Comparison of ENCODE assay signal across 14 cellular contexts in genomic region chr2:36367497-36368353, GRCh38. TPM values are rescaled to one million over a fixed set of nuclear protein-coding genes. Genes with fewer than 3 reads are reported as not detected.
DNase-seq lines count a peak whose midpoint lies in the region; ATAC-seq and TF ChIP-seq lines count a peak whose summit lies in the region.
"Had no signal": no experiment of that assay in that cellular context is flagged by ENCODE, and none has a peak within 500 bp of the region (broad histone marks: within the 10 kb centered on the region; RNA-seq: fewer than 3 reads in every experiment).

No MANE protein-coding gene starts in this region.

- no peaks in the 10 kb centered on the region for H3K27me3 ChIP-seq in hepatocyte
- no peaks in the 10 kb centered on the region for H3K27me3 ChIP-seq in SJCRH30

- H3K9me3 ChIP-seq in hepatocyte (ENCODE audit: low read depth) (no peaks in the 10 kb centered on the region), SJCRH30 (replicated peaks) (no peaks in the 10 kb centered on the region)

- H4K20me1 ChIP-seq in hepatocyte (ENCODE audit: insufficient read depth, poor library complexity, severe bottlenecking): peaks cover 35% of the 10 kb centered on the region

- TF ChIP-seq CTCF in VCaP (conservative IDR thresholded peaks at IDR 0.05) (no peak), hepatocyte (IDR thresholded peaks at IDR 0.05; ENCODE audit: poor library complexity) (no peak)

- H3K9me2 ChIP-seq in hepatocyte (replicated peaks; ENCODE audit: insufficient read depth): no peaks in the 10 kb centered on the region

- H3K4me2 ChIP-seq in hepatocyte: peak overlapping the region; percentile 56

- H3K27ac ChIP-seq in VCaP (peak overlapping the region; percentile 49), hepatocyte (peak overlapping the region; percentile 56), SJCRH30 (no peak overlapping the region)

- no peak overlapping the region for H2AFZ ChIP-seq in hepatocyte

- no peaks in the 10 kb centered on the region for H3K36me3 ChIP-seq in hepatocyte (replicated peaks; ENCODE audit: insufficient read depth, low read depth)
- no peaks in the 10 kb centered on the region for H3K36me3 ChIP-seq in SJCRH30

- DNase-seq in hepatocyte (ENCODE audit: low spot score) (no peak), renal cortical epithelial cell (ENCODE audit: low read depth) (peak; percentile 74), SJCRH30 (no peak), DMS 273 (lab: John Stamatoyannopoulos, UW; ENCODE audit: unreplicated experiment) (no peak)
- DNase-seq: activated CD4-positive, alpha-beta T cell treated with anti-CD3 and anti-CD28 coated beads for 1 hour; activated naive CD4-positive, alpha-beta T cell treated with anti-CD3 and anti-CD28 coated beads for 36 hours; CD4-positive, alpha-beta memory T cell; NCI-H187; Right ventricle myocardium superior; stimulated activated CD4-positive, alpha-beta T cell treated with anti-CD3 and anti-CD28 coated beads, Interleukin-2, amount 100 ng/mL, for 48 hours had no signal

- peaks cover 33% of the 10 kb centered on the region for H3K4me1 ChIP-seq in hepatocyte (ENCODE audit: insufficient read depth)
- H3K4me1 ChIP-seq in SJCRH30: peaks cover 49% of the 10 kb centered on the region

- H3K4me3 ChIP-seq in hepatocyte (no peak overlapping the region), SJCRH30 (no peak overlapping the region)

- WGBS in hepatocyte (ENCODE audit: low lambda C conversion rate, missing lambda C conversion rate): 43% methylated on average over 9 of the region's 9 CpGs

- peak; percentile 42 for ATAC-seq in GM18498 (IDR thresholded peaks at IDR 0.05; ENCODE audit: unreplicated experiment)
- ATAC-seq in HG03175 (IDR thresholded peaks at IDR 0.05; ENCODE audit: unreplicated experiment): no peak
- no peak for ATAC-seq in HG03439 (IDR thresholded peaks at IDR 0.05; ENCODE audit: unreplicated experiment)

- peaks cover 98% of the 10 kb centered on the region for H3K79me2 ChIP-seq in hepatocyte

RNA-seq across cellular contexts. Expression of gene CRIM1, which starts 12.1 kb away (rescaled TPM):
- 40.8 and 49.0 TPM in 2 replicates for total RNA-seq in hepatocyte
- polyA plus RNA-seq in hepatocyte: 19.1 and 23.0 TPM in 2 replicates
- total RNA-seq in renal cortical epithelial cell: 299 and 669 TPM in 2 replicates
- total RNA-seq in SJCRH30 (2014; rRNA removed; shearing (Covaris generic)): 10.2 and 12.6 TPM in 2 replicates
